In genomic region chr12:58071994-58072393, GRCh38 we compare ENCODE assay signal across 35 cellular contexts.
"Had no signal": no experiment of that assay in that cellular context is flagged by ENCODE, and none has a peak within 500 bp of the region (broad histone marks: within the 10 kb centered on the region; RNA-seq: fewer than 3 reads in every experiment).

No MANE protein-coding gene starts in this region.

- H3K9me3 ChIP-seq: adrenal gland, body of pancreas had no signal

- H3K36me3 ChIP-seq: adrenal gland, brain microvascular endothelial cell, breast epithelium had no signal

- H3K27ac ChIP-seq: adrenal gland, body of pancreas, brain microvascular endothelial cell, breast epithelium, VCaP had no signal

- ATAC-seq: activated CD8-positive, alpha-beta T cell treated with anti-CD3 and anti-CD28 coated beads for 36 hours; activated naive CD4-positive, alpha-beta T cell treated with anti-CD3 and anti-CD28 coated beads, Interleukin-2, amount 50 U/mL, for 72 hours; activated T-cell treated with anti-CD3 and anti-CD28 coated beads, Interleukin-2, amount 50 U/mL, for 4 hours; activated T-cell treated with anti-CD3 and anti-CD28 coated beads, Interleukin-2, amount 50 U/mL, for 72 hours; activated T-helper 17 cell treated with anti-CD3 and anti-CD28 coated beads, Interleukin-2, amount 50 U/mL, for 72 hours; body of pancreas had no signal

- H3K4me1 ChIP-seq: adrenal gland, breast epithelium had no signal

- FAIRE-seq: astrocyte, TTC549 had no signal

- H3K4me3 ChIP-seq: adrenal gland, body of pancreas, breast epithelium had no signal

- DNase-seq: activated B cell treated with CpG ODN at 0.5 μM for 24 hours; activated CD4-positive, alpha-beta memory T cell treated with anti-CD3 and anti-CD28 coated beads for 36 hours; activated CD4-positive, alpha-beta T cell treated with anti-CD3 and anti-CD28 coated beads for 4 hours; activated CD4-positive, alpha-beta T cell treated with anti-CD3 and anti-CD28 coated beads, Interleukin-2, amount 10 ng/mL, durations not matched to agents 24 days and 14 days; activated CD4-positive, alpha-beta T cell treated with anti-CD3 and anti-CD28 coated beads, Interleukin-2, amount 50 U/mL, for 1 hour; activated CD4-positive, alpha-beta T cell treated with anti-CD3 and anti-CD28 coated beads, Interleukin-2, amount 50 U/mL, for 4 hours; activated CD4-positive, CD25-positive, alpha-beta regulatory T cell treated with anti-CD3 and anti-CD28 coated beads, Interleukin-2, amount 50 U/mL, for 72 hours; activated CD8-positive, alpha-beta memory T cell treated with anti-CD3 and anti-CD28 coated beads, Interleukin-2, amount 50 U/mL, for 4 hours; activated CD8-positive, alpha-beta T cell treated with anti-CD3 and anti-CD28 coated beads for 36 hours; activated effector memory CD4-positive, alpha-beta T cell treated with anti-CD3 and anti-CD28 coated beads, Interleukin-2, amount 50 U/mL, for 16 hours; activated gamma-delta T cell treated with Interleukin-2 at 50 U/mL for 16 hours; activated naive CD4-positive, alpha-beta T cell; activated naive CD4-positive, alpha-beta T cell treated with anti-CD3 and anti-CD28 coated beads for 36 hours; activated naive CD4-positive, alpha-beta T cell treated with anti-CD3 and anti-CD28 coated beads, Interleukin-2, amount 50 U/mL, for 16 hours; activated naive CD8-positive, alpha-beta T cell treated with anti-CD3 and anti-CD28 coated beads for 36 hours; activated T-cell treated with anti-CD3 and anti-CD28 coated beads for 4 hours; activated T-cell treated with anti-CD3 and anti-CD28 coated beads, Interleukin-2, amount 50 U/mL, for 1 hour; activated T-cell treated with anti-CD3 and anti-CD28 coated beads, Interleukin-2, amount 50 U/mL, for 4 hours; activated T-cell treated with anti-CD3 and anti-CD28 coated beads, Interleukin-2, amount 50 U/mL, for 72 hours; adrenal gland; amniotic stem cell; aorta; body of pancreas; brain microvascular endothelial cell; central memory CD4-positive, alpha-beta T cell; cerebellar nuclear complex; T-helper 1 cell; T-helper 2 cell; T-helper 9 cell had no signal

- H3K27me3 ChIP-seq: adrenal gland, body of pancreas, brain microvascular endothelial cell, breast epithelium had no signal
